In the genomic region with DNA sequence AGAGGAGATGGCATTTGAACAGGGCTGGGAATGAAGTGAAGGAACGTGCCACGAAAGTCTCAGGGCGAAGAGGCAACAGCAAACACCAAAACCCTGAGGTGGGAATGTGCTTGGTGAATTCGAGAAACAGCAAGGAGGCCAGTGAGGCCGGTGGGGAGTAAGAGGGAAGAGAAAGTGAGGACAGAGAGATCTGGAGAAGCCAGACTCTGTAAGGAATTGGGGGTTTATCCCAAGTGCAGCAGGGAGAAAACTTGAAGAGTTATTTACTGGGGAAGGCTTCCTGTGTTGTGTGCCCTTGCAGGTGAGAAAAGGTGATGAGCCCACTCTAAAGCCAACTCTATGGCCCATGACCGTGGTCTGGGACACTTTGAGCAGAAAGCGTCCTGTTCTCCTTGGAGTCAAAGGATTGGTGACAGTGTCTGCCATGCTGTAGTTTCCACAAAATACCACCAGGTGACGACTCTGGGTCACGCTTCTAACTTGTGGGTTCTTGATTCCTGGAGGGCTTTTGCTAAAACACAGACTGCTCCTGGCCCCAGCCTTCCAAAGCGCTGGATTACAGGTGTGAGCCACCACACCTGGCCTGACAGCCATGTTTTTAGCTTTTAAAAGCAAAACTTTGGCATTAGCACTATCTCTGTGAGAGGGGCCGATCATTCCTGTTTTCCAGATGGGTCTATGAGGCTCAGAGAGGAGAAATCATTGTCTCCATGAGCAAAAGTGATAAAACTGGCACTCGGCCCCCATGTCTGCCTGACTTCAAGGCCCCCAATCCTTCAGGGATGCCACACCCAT, we compare ENCODE assay signal across 8 cellular contexts. TPM values are rescaled to one million over a fixed set of nuclear protein-coding genes. Genes with fewer than 3 reads are reported as not detected.
DNase-seq lines count a peak whose midpoint lies in the region; ATAC-seq and TF ChIP-seq lines count a peak whose summit lies in the region.

No MANE protein-coding gene starts in this region.

- H3K27me3 ChIP-seq in Loucy (ENCODE audit: insufficient read depth, low read length, poor library complexity, severe bottlenecking): no peaks in the 10 kb centered on the region

- no peaks in the 10 kb centered on the region for H3K9me2 ChIP-seq in Loucy (replicated peaks; ENCODE audit: low read depth, low read length)

- no peak overlapping the region for H3K4me2 ChIP-seq in Loucy (ENCODE audit: low read depth, low read length, poor library complexity, severe bottlenecking)

- no peak overlapping the region for H3K9ac ChIP-seq in Loucy (ENCODE audit: low read depth, low read length, poor library complexity, severe bottlenecking)

- no peak overlapping the region for H2AFZ ChIP-seq in Loucy (ENCODE audit: low read length)

- no peaks in the 10 kb centered on the region for H3K9me3 ChIP-seq in Loucy (ENCODE audit: insufficient read depth, low read depth, low read length)

- intact Hi-C loops in Right ventricle myocardium superior (cut with DNase I) (loop anchor here (2.0 to 5.0 kb wide), 2 partner anchors 85 to 176 kb away; no protein-coding TSS in a partner anchor), posterior cingulate gyrus (cut with DNase I) (loop anchor here (2.0 kb wide), 2 partner anchors 83 to 177 kb away; no protein-coding TSS in a partner anchor)

- H3K4me3 ChIP-seq in Loucy (ENCODE audit: low read length, poor library complexity, severe bottlenecking): no peak overlapping the region

- ATAC-seq in Right ventricle myocardium superior (ENCODE audit: poor library complexity) (peak; percentile 92), GM21515 (IDR thresholded peaks at IDR 0.05; ENCODE audit: unreplicated experiment) (no peak)

- no peaks in the 10 kb centered on the region for H3K79me2 ChIP-seq in Loucy (ENCODE audit: insufficient read depth, low read length)

- no peaks in the 10 kb centered on the region for H3K36me3 ChIP-seq in Loucy (ENCODE audit: insufficient read depth, low read length)

- POLR2A ChIA-PET in RWPE1 (lab: Yijun Ruan, JAX; ENCODE audit: low non-redundant PET): no interaction called here

- DNase-seq in SIG-M5 treated with dmso at 0.1 percent for 504 hours (lab: John Stamatoyannopoulos, UW; ENCODE audit: unreplicated experiment) (peak; percentile 65), SIG-M5 (lab: John Stamatoyannopoulos, UW) (no peak), RWPE1 (ENCODE audit: low spot score) (peak; percentile 74), Right ventricle myocardium superior (peak; percentile 52), posterior cingulate gyrus (peak in 8 of 10 donors; percentile 48 to 93 (median 71))
- DNase-seq in activated naive CD4-positive, alpha-beta T cell treated with anti-CD3 and anti-CD28 coated beads, Interleukin-2, amount 50 U/mL, for 16 hours: peak; percentile 45

- no peaks in the 10 kb centered on the region for H3F3A ChIP-seq in Loucy (ENCODE audit: low read depth)

- peaks cover 8% of the 10 kb centered on the region for H3K4me1 ChIP-seq in Loucy (ENCODE audit: insufficient read depth, low read length, poor library complexity, severe bottlenecking)

- CTCF ChIA-PET in RWPE1 (lab: Yijun Ruan, JAX): interaction anchor here (0.5 to 2.8 kb wide), 13 partner anchors 11 to 207 kb away, joined by 3 to 35 read pairs (median 4); partner anchors contain the start of gene SLC52A3

- H4K20me1 ChIP-seq in Loucy (ENCODE audit: insufficient read depth, low read length, poor library complexity, severe bottlenecking): no peaks in the 10 kb centered on the region

- TF ChIP-seq CTCF in Loucy (conservative IDR thresholded peaks at IDR 0.05; ENCODE audit: low read length): peak; percentile 98
- peak; percentile 98 for TF ChIP-seq CTCF in RWPE1 (conservative IDR thresholded peaks at IDR 0.05; ENCODE audit: low read depth)

- H3K27ac ChIP-seq in RWPE1: no peak overlapping the region

RNA-seq across cellular contexts. Expression of gene CSNK2A1, which starts 18.0 kb away (rescaled TPM):
- total RNA-seq in Right ventricle myocardium superior: 103 TPM

RNA-seq across cellular contexts. Expression of gene TCF15, which starts 48.5 kb away (rescaled TPM):
- 13.4 TPM for total RNA-seq in Right ventricle myocardium superior
